34 cellular contexts compared by ENCODE assay signal in the genomic region with DNA sequence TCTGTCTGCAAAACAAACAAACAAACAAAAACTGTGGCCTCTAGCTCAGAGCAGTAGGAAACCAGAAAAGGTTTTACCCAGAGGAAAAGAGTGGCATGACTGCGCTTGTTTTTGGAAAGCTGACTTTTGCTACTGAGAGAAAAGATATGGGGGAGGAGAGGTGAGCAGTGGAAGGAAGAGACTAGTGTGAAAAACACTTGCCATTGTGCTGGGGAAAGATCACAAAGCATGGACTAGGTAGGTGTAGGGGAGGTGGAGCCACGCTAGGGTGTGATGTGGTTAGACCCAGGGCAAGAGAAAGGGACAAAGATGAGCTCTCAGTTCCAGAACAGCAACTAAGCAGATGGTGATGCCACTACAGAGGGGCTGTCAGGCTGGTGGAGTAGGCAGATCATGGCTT.
"Had no signal": no experiment of that assay in that cellular context is flagged by ENCODE, and none has a peak within 500 bp of the region (broad histone marks: within the 10 kb centered on the region; RNA-seq: fewer than 3 reads in every experiment).

No MANE protein-coding gene starts in this region.

- H3K4me3 Mint-ChIP-seq: activated B cell treated with CpG ODN at 0.5 μM for 24 hours; activated CD4-positive, alpha-beta memory T cell treated with anti-CD3 and anti-CD28 coated beads for 36 hours; activated CD4-positive, alpha-beta T cell treated with anti-CD3 and anti-CD28 coated beads, Interleukin-2, amount 10 ng/mL, durations not matched to agents 24 days and 14 days; activated CD8-positive, alpha-beta T cell treated with anti-CD3 and anti-CD28 coated beads for 36 hours; activated naive CD4-positive, alpha-beta T cell treated with anti-CD3 and anti-CD28 coated beads for 36 hours; activated naive CD8-positive, alpha-beta T cell treated with anti-CD3 and anti-CD28 coated beads for 36 hours; activated T-cell treated with anti-CD3 and anti-CD28 coated beads, Interleukin-2, amount 50 U/mL, for 4 hours; activated T-cell treated with anti-CD3 and anti-CD28 coated beads, Interleukin-2, amount 50 U/mL, for 72 hours; activated T-helper 1 cell treated with anti-CD3 and anti-CD28 coated beads, Interleukin-12 subunit alpha, Interleukin-12 subunit beta, Interleukin-2, Interleukin-4 antibody, amounts not matched to agents 30 ng/mL and 10 ng/mL and 1 ng/mL, durations not matched to agents 14 hours and 24 hours and 36 hours; activated T-helper 17 cell treated with anti-CD3 and anti-CD28 coated beads, Interleukin-2, amount 50 U/mL, for 72 hours; brain; central memory CD8-positive, alpha-beta T cell; T-helper 1 cell treated with Interleukin-12 subunit alpha and Interleukin-12 subunit beta and Interleukin-4 antibody, amounts not matched to agents 30 μg/mL and 1 μg/mL, for 36 hours; T-helper 2 cell treated with Interferon-gamma antibody and Interleukin-4, amounts not matched to agents 5 μg/mL and 100 μg/mL, for 36 hours had no signal

- H3K27ac ChIP-seq: adrenal gland, cardiac muscle cell, VCaP had no signal

- H3K27me3 ChIP-seq: adrenal gland, cardiac muscle cell had no signal

- H3K9me3 Mint-ChIP-seq: activated B cell treated with CpG ODN at 0.5 μM for 24 hours; activated CD8-positive, alpha-beta T cell treated with anti-CD3 and anti-CD28 coated beads for 36 hours; activated naive CD8-positive, alpha-beta T cell treated with anti-CD3 and anti-CD28 coated beads for 36 hours; brain had no signal

- H3K27me3 Mint-ChIP-seq: activated B cell treated with CpG ODN at 0.5 μM for 24 hours; activated CD4-positive, alpha-beta memory T cell treated with anti-CD3 and anti-CD28 coated beads for 36 hours; activated CD4-positive, alpha-beta T cell treated with anti-CD3 and anti-CD28 coated beads, Interleukin-2, amount 10 ng/mL, durations not matched to agents 24 days and 14 days; activated T-helper 17 cell treated with anti-CD3 and anti-CD28 coated beads, Interleukin-2, amount 50 U/mL, for 72 hours; brain; central memory CD8-positive, alpha-beta T cell had no signal

- H3K4me3 ChIP-seq: adrenal gland, cardiac muscle cell had no signal

- H3K36me3 ChIP-seq: adrenal gland, cardiac muscle cell had no signal

- H3K4me1 Mint-ChIP-seq: activated B cell treated with CpG ODN at 0.5 μM for 24 hours; activated CD4-positive, alpha-beta T cell treated with anti-CD3 and anti-CD28 coated beads, Interleukin-2, amount 10 ng/mL, durations not matched to agents 24 days and 14 days; activated naive CD8-positive, alpha-beta T cell treated with anti-CD3 and anti-CD28 coated beads for 36 hours; activated T-helper 17 cell treated with anti-CD3 and anti-CD28 coated beads, Interleukin-2, amount 50 U/mL, for 72 hours; central memory CD8-positive, alpha-beta T cell had no signal

- H3K4me1 ChIP-seq: adrenal gland had no signal

- DNase-seq: activated B cell treated with CpG ODN at 0.5 μM for 24 hours; activated CD4-positive, alpha-beta memory T cell treated with anti-CD3 and anti-CD28 coated beads for 36 hours; activated CD4-positive, alpha-beta T cell treated with anti-CD3 and anti-CD28 coated beads for 4 hours; activated CD4-positive, alpha-beta T cell treated with anti-CD3 and anti-CD28 coated beads, Interleukin-2, amount 10 ng/mL, durations not matched to agents 24 days and 14 days; activated CD4-positive, alpha-beta T cell treated with anti-CD3 and anti-CD28 coated beads, Interleukin-2, amount 50 U/mL, for 1 hour; activated CD4-positive, alpha-beta T cell treated with anti-CD3 and anti-CD28 coated beads, Interleukin-2, amount 50 U/mL, for 4 hours; activated CD4-positive, CD25-positive, alpha-beta regulatory T cell treated with anti-CD3 and anti-CD28 coated beads, Interleukin-2, amount 50 U/mL, for 72 hours; activated CD8-positive, alpha-beta memory T cell treated with anti-CD3 and anti-CD28 coated beads, Interleukin-2, amount 50 U/mL, for 4 hours; activated CD8-positive, alpha-beta T cell treated with anti-CD3 and anti-CD28 coated beads for 36 hours; activated effector memory CD4-positive, alpha-beta T cell treated with anti-CD3 and anti-CD28 coated beads, Interleukin-2, amount 50 U/mL, for 16 hours; activated gamma-delta T cell treated with Interleukin-2 at 50 U/mL for 16 hours; activated naive CD4-positive, alpha-beta T cell; activated naive CD4-positive, alpha-beta T cell treated with anti-CD3 and anti-CD28 coated beads for 36 hours; activated naive CD4-positive, alpha-beta T cell treated with anti-CD3 and anti-CD28 coated beads, Interleukin-2, amount 50 U/mL, for 16 hours; activated naive CD8-positive, alpha-beta T cell treated with anti-CD3 and anti-CD28 coated beads for 36 hours; activated T-cell treated with anti-CD3 and anti-CD28 coated beads for 4 hours; activated T-cell treated with anti-CD3 and anti-CD28 coated beads, Interleukin-2, amount 50 U/mL, for 1 hour; activated T-cell treated with anti-CD3 and anti-CD28 coated beads, Interleukin-2, amount 50 U/mL, for 4 hours; activated T-cell treated with anti-CD3 and anti-CD28 coated beads, Interleukin-2, amount 50 U/mL, for 72 hours; adrenal gland; amniotic stem cell; aorta; cerebellar nuclear complex; T-helper 2 cell; T-helper 9 cell had no signal

- ATAC-seq: activated CD8-positive, alpha-beta T cell treated with anti-CD3 and anti-CD28 coated beads for 36 hours; activated T-cell treated with anti-CD3 and anti-CD28 coated beads, Interleukin-2, amount 50 U/mL, for 4 hours; activated T-cell treated with anti-CD3 and anti-CD28 coated beads, Interleukin-2, amount 50 U/mL, for 72 hours; activated T-helper 17 cell treated with anti-CD3 and anti-CD28 coated beads, Interleukin-2, amount 50 U/mL, for 72 hours had no signal

- H3K27ac Mint-ChIP-seq: activated B cell treated with CpG ODN at 0.5 μM for 24 hours; activated CD4-positive, alpha-beta memory T cell treated with anti-CD3 and anti-CD28 coated beads for 36 hours; activated CD4-positive, alpha-beta T cell treated with anti-CD3 and anti-CD28 coated beads, Interleukin-2, amount 10 ng/mL, durations not matched to agents 24 days and 14 days; activated CD8-positive, alpha-beta T cell treated with anti-CD3 and anti-CD28 coated beads for 36 hours; activated naive CD4-positive, alpha-beta T cell treated with anti-CD3 and anti-CD28 coated beads for 36 hours; activated naive CD4-positive, alpha-beta T cell treated with anti-CD3 and anti-CD28 coated beads, Interleukin-2, amount 50 U/mL, for 72 hours; activated naive CD8-positive, alpha-beta T cell treated with anti-CD3 and anti-CD28 coated beads for 36 hours; activated T-cell treated with anti-CD3 and anti-CD28 coated beads, Interleukin-2, amount 50 U/mL, for 72 hours; activated T-helper 1 cell treated with anti-CD3 and anti-CD28 coated beads, Interleukin-12 subunit alpha, Interleukin-12 subunit beta, Interleukin-2, Interleukin-4 antibody, amounts not matched to agents 30 ng/mL and 10 ng/mL and 1 ng/mL, durations not matched to agents 14 hours and 24 hours and 36 hours; activated T-helper 17 cell treated with anti-CD3 and anti-CD28 coated beads, Interleukin-2, amount 50 U/mL, for 72 hours; brain; T-helper 1 cell treated with Interleukin-12 subunit alpha and Interleukin-12 subunit beta and Interleukin-4 antibody, amounts not matched to agents 30 μg/mL and 1 μg/mL, for 36 hours; T-helper 2 cell treated with Interferon-gamma antibody and Interleukin-4, amounts not matched to agents 5 μg/mL and 100 μg/mL, for 36 hours had no signal

- H3K9me3 ChIP-seq: adrenal gland had no signal
